8 cellular contexts compared by ENCODE assay signal in genomic region chrX:41441934-41442823, GRCh38. TPM values are rescaled to one million over a fixed set of nuclear protein-coding genes. Genes with fewer than 3 reads are reported as not detected.
DNase-seq lines count a peak whose midpoint lies in the region; ATAC-seq, FAIRE-seq and TF ChIP-seq lines count a peak whose summit lies in the region.

No MANE protein-coding gene starts in this region.

- H3K9ac ChIP-seq in kidney (ENCODE audit: low read length in 2 of 2), result peak overlapping the region in 1 of 2 donors; percentile 85

- no peak for TF ChIP-seq POLR2A in GM12892 (IDR thresholded peaks at IDR 0.05; ENCODE audit: low read depth, low read length)

- H3K36me3 ChIP-seq in MG63, result no peaks in the 10 kb centered on the region
- no peaks in the 10 kb centered on the region for H3K36me3 ChIP-seq in kidney (ENCODE audit: control insufficient read depth in 1 of 2, insufficient read depth in 2 of 2, low read length in 2 of 2)
- H3K36me3 ChIP-seq in WERI-Rb-1, result no peaks in the 10 kb centered on the region

- peak; percentile 87 for ATAC-seq in WTC11

- no peaks in the 10 kb centered on the region for H3K4me1 ChIP-seq in kidney (ENCODE audit: control insufficient read depth in 1 of 2, insufficient read depth in 1 of 2, low read depth in 1 of 2, low read length in 2 of 2)

- DNase-seq in GM12892 (ENCODE audit: insufficient read length) (peak; percentile 66), HCEC 1CT (peak; percentile 73), MG63 (peak; percentile 86), WTC11 (ENCODE audit: low spot score) (peak; percentile 79), cardiac fibroblast (ENCODE audit: low read depth in 2 of 2) (peak; percentile 90 to 93), kidney (peak; percentile 96), WERI-Rb-1 (no peak)
- peak; percentile 41 to 82 (median 70) for DNase-seq in stimulated activated CD4-positive, alpha-beta T cell treated with anti-CD3 and anti-CD28 coated beads, Interleukin-1b, Interleukin-23, amount 100 ng/mL, for 24 hours (ENCODE audit: low read depth in 4 of 4, low spot score in 1 of 4)

- POLR2A ChIA-PET in WTC11 (lab: Charles Lee), result no interaction called here

- peaks cover 16% of the 10 kb centered on the region for H3K4me1 Mint-ChIP-seq in WTC11

- no peaks in the 10 kb centered on the region for H3K9me3 ChIP-seq in MG63
- no peaks in the 10 kb centered on the region for H3K9me3 ChIP-seq in kidney (ENCODE audit: control insufficient read depth in 1 of 2, low read length in 2 of 2)
- H3K9me3 ChIP-seq in WERI-Rb-1 (ENCODE audit: severe bottlenecking), result no peaks in the 10 kb centered on the region

- H3K36me3 Mint-ChIP-seq in WTC11, result 0 out of 2 replicates have a peak, but pooled peaks cover 3% of the 10 kb centered on the region

- H3K27ac ChIP-seq in kidney (ENCODE audit: low read depth in 2 of 2, low read length in 2 of 2), result peak overlapping the region; percentile 80 to 89
- no peak overlapping the region for H3K27ac ChIP-seq in WERI-Rb-1

- intact Hi-C loops in kidney (cut with DNase I), result no loop called here

- H3K9me3 Mint-ChIP-seq in WTC11, result peaks cover 3% of the 10 kb centered on the region; the same call in 1 of the 2 replicates

- FAIRE-seq in GM12892 (lab: Jason Lieb, UNC) (peak; percentile 94), kidney (lab: Jason Lieb, UNC) (no peak)

- peak overlapping the region; percentile 64 for H3K4me3 Mint-ChIP-seq in WTC11

- CTCF ChIA-PET in WTC11 (lab: Charles Lee), result interaction anchor here (1.7 kb wide), 1 partner anchor 17 kb away, joined by 7 read pairs; no protein-coding TSS in a partner anchor

- peak overlapping the region; percentile 68; the same call in 1 of the 2 replicates for H3K27ac Mint-ChIP-seq in WTC11

- H3K27me3 ChIP-seq in MG63 (no peaks in the 10 kb centered on the region), WERI-Rb-1 (ENCODE audit: insufficient read depth, low read depth, severe bottlenecking) (peaks cover under 1% of the 10 kb centered on the region)

- peak overlapping the region; percentile 45 for H3K4me3 ChIP-seq in MG63
- peak overlapping the region in 1 of 2 donors; percentile 21 for H3K4me3 ChIP-seq in cardiac fibroblast (replicated peaks in 1 of 2; ENCODE audit: low read depth in 2 of 2, low read length in 2 of 2)
- H3K4me3 ChIP-seq in kidney (ENCODE audit: low read length in 2 of 2), result peak overlapping the region; percentile 3 to 55
- no peak overlapping the region for H3K4me3 ChIP-seq in WERI-Rb-1 (ENCODE audit: low read depth, low read length)

- TF ChIP-seq CTCF in WTC11 (IDR thresholded peaks at IDR 0.05) (no peak), cardiac fibroblast (IDR thresholded peaks at IDR 0.05; ENCODE audit: low read depth, low read length) (peak; percentile 38), kidney (IDR thresholded peaks at IDR 0.05; ENCODE audit: borderline replicate concordance, extremely low read depth, insufficient read depth) (peak; percentile 44), WERI-Rb-1 (IDR thresholded peaks at IDR 0.05; ENCODE audit: low read depth, low read length) (no peak)

- H3K27me3 Mint-ChIP-seq in WTC11 (ENCODE audit: low read depth), result no peaks in the 10 kb centered on the region

TF ChIP-seq in WTC11, 78 proteins besides CTCF, POLR2A, EP300 and RAD21 (continues in another document):
- no peak for TF ChIP-seq AR (CRISPR knock-in tag; IDR thresholded peaks at IDR 0.05)
- TF ChIP-seq PRRX2 (CRISPR knock-in tag; IDR thresholded peaks at IDR 0.05), result no peak
- TF ChIP-seq, protein P1, sequence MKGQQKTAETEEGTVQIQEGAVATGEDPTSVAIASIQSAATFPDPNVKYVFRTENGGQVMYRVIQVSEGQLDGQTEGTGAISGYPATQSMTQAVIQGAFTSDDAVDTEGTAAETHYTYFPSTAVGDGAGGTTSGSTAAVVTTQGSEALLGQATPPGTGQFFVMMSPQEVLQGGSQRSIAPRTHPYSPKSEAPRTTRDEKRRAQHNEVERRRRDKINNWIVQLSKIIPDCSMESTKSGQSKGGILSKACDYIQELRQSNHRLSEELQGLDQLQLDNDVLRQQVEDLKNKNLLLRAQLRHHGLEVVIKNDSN (CRISPR knock-in tag; IDR thresholded peaks at IDR 0.05), result no peak
- TF ChIP-seq MYBL2 (CRISPR knock-in tag; IDR thresholded peaks at IDR 0.05), result no peak
- TF ChIP-seq ERG (CRISPR knock-in tag; IDR thresholded peaks at IDR 0.05), result no peak
- TF ChIP-seq NFE2L1 (CRISPR knock-in tag; IDR thresholded peaks at IDR 0.05), result no peak
- TF ChIP-seq E2F1 (CRISPR knock-in tag; IDR thresholded peaks at IDR 0.05), result no peak
- no peak for TF ChIP-seq CBFB (CRISPR knock-in tag; IDR thresholded peaks at IDR 0.05; ENCODE audit: low read depth)
- 0 out of 2 replicates have a peak, but pooled peaks have one; percentile 44 for TF ChIP-seq ZNF423 (CRISPR knock-in tag; IDR thresholded peaks at IDR 0.05)
- 0 out of 2 replicates have a peak, but pooled peaks have one; percentile 43 for TF ChIP-seq GABPB1 (CRISPR knock-in tag; IDR thresholded peaks at IDR 0.05)
- no peak for TF ChIP-seq NR3C1 (CRISPR knock-in tag; conservative IDR thresholded peaks at IDR 0.05; ENCODE audit: low read depth)
- TF ChIP-seq ESRRA (CRISPR knock-in tag; IDR thresholded peaks at IDR 0.05; ENCODE audit: borderline replicate concordance), result no peak
- no peak for TF ChIP-seq OVOL2 (CRISPR knock-in tag; IDR thresholded peaks at IDR 0.05; ENCODE audit: borderline replicate concordance)
- TF ChIP-seq ZNF317 (CRISPR knock-in tag; IDR thresholded peaks at IDR 0.05; ENCODE audit: borderline replicate concordance, low read depth), result no peak
- TF ChIP-seq RELA (CRISPR knock-in tag; IDR thresholded peaks at IDR 0.05; ENCODE audit: borderline replicate concordance), result no peak
- no peak for TF ChIP-seq ZBTB43 (CRISPR knock-in tag; IDR thresholded peaks at IDR 0.05)

RNA-seq across cellular contexts. Expression of gene NYX, which starts 5.0 kb away (rescaled TPM):
- polyA plus RNA-seq in GM12892 (2012; ENCODE audit: missing spikeins), result not detected
- not detected in 2 replicates for total RNA-seq in MG63 (2014; rRNA removed; shearing (Covaris generic); ENCODE audit: low replicate concordance)
- total RNA-seq in WTC11 (2021) (0.09 TPM in 1 of 3 replicates, not detected in the others), kidney (0.76 TPM)
- polyA plus RNA-seq in kidney (ENCODE audit: insufficient read depth, low read depth, low replicate concordance), result 0.54 TPM

Comparison
In these comparisons a context has a peak if more than half of its experiments do, and no peak if none do; other contexts are left out.
1. CTCF ChIP-seq: peak in cardiac fibroblast (single experiment) and kidney (single experiment); none in WTC11 (single experiment) and WERI-Rb-1 (single experiment).